In genomic region chr10:521261-521660, GRCh38 we compare ENCODE assay signal across 1 cellular context.
TF ChIP-seq lines count a peak whose summit lies in the region.

No MANE protein-coding gene starts in this region.

TF ChIP-seq in H1, 55 proteins besides CTCF, POLR2A, EP300 and RAD21:
- TF ChIP-seq CHD1 (IDR thresholded peaks at IDR 0.05; ENCODE audit: low read depth, low read length): no peak
- TF ChIP-seq TCF12 (IDR thresholded peaks at IDR 0.05; ENCODE audit: low read depth, low read length): no peak
- no peak for TF ChIP-seq MAFK (IDR thresholded peaks at IDR 0.05; ENCODE audit: low read depth, low read length)
- TF ChIP-seq JUN (IDR thresholded peaks at IDR 0.05; ENCODE audit: low read depth, low read length): no peak
- no peak for TF ChIP-seq SIX5 (IDR thresholded peaks at IDR 0.05; ENCODE audit: low read depth, low read length)
- no peak for TF ChIP-seq RNF2 (IDR thresholded peaks at IDR 0.05; ENCODE audit: borderline replicate concordance, low read depth, low read length, missing control alignments, poor library complexity, severe bottlenecking)
- no peak for TF ChIP-seq CBX5 (IDR thresholded peaks at IDR 0.05; ENCODE audit: low read depth, low read length)
- TF ChIP-seq SRF (IDR thresholded peaks at IDR 0.05; ENCODE audit: low read depth, low read length): no peak
- TF ChIP-seq E2F6 (IDR thresholded peaks at IDR 0.05): no peak
- TF ChIP-seq POLR2AphosphoS5 (IDR thresholded peaks at IDR 0.05; ENCODE audit: low read depth, low read length): no peak
- no peak for TF ChIP-seq SAP30 (IDR thresholded peaks at IDR 0.05; ENCODE audit: insufficient read depth, insufficient replicate concordance, low read length)
- no peak for TF ChIP-seq KDM4A (IDR thresholded peaks at IDR 0.05; ENCODE audit: low read depth, low read length, severe bottlenecking)
- TF ChIP-seq GTF2F1 (IDR thresholded peaks at IDR 0.05; ENCODE audit: borderline replicate concordance, low read depth, low read length): no peak
- TF ChIP-seq CBX8 (IDR thresholded peaks at IDR 0.05; ENCODE audit: borderline replicate concordance, low read depth, low read length): no peak
- no peak for TF ChIP-seq CREB1 (IDR thresholded peaks at IDR 0.05)
- TF ChIP-seq TAF7 (optimal IDR thresholded peaks at IDR 0.05; ENCODE audit: borderline replicate concordance, low read depth, low read length): no peak
- no peak for TF ChIP-seq TAF1 (IDR thresholded peaks at IDR 0.05; ENCODE audit: low read depth, low read length)
